8 cellular contexts compared by ENCODE assay signal in the genomic region with DNA sequence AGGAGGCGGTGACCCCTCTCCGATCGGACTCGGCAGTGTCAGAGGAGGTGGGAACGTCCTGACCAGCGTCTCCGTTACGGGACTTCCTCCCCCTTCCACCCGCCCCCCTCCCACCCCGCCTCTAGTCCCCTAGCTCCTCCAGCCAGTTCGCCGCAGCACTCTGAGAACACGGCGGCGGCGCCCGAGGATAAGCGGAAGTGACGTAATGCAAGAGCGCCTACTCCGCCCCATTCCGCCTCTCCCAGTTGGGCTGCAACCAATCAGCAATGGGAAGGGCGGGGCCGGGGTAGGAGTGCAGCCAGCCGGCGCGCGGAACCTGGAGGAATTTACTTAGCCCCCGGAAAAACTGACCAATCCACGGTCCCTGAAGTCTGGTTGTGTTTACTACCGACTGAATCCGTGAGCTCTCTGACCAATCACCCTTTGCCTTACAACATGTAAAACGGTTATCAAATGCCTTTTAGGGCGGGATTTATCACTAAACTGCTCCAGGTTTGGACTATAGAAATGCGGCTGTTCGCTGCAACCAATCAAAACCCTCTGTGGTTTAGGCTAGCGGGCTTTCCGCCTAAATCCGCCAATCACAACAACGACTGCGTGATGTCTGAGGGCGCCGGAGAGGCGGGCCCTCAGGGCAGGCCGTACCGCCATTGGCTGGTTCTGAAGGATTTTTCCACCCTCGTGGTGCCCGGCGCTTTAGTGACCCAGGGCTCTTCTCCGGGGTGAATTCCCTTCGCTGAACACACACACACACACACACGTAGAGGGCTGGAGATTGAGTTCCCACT. TPM values are rescaled to one million over a fixed set of nuclear protein-coding genes. Genes with fewer than 3 reads are reported as not detected.
DNase-seq lines count a peak whose midpoint lies in the region; ATAC-seq and TF ChIP-seq lines count a peak whose summit lies in the region.

A gene with protein sequence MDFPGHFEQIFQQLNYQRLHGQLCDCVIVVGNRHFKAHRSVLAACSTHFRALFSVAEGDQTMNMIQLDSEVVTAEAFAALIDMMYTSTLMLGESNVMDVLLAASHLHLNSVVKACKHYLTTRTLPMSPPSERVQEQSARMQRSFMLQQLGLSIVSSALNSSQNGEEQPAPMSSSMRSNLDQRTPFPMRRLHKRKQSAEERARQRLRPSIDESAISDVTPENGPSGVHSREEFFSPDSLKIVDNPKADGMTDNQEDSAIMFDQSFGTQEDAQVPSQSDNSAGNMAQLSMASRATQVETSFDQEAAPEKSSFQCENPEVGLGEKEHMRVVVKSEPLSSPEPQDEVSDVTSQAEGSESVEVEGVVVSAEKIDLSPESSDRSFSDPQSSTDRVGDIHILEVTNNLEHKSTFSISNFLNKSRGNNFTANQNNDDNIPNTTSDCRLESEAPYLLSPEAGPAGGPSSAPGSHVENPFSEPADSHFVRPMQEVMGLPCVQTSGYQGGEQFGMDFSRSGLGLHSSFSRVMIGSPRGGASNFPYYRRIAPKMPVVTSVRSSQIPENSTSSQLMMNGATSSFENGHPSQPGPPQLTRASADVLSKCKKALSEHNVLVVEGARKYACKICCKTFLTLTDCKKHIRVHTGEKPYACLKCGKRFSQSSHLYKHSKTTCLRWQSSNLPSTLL (minus strand): TSS at position 202 of the 788 bp plus-strand sequence. CDS start 22,899 bp downstream, outside the sequence.

- CTCF ChIA-PET in T-cell (lab: Charles Lee) = interaction anchor here (0.6 to 1.4 kb wide), 7 partner anchors 16 to 695 kb away, joined by 3 to 8 read pairs (median 3); partner anchors contain the start of genes POLR1E (in 1 of the 2) and TOMM5 (in 1 of the 2)

- intact Hi-C loops in adrenal gland (cut with DNase I) (no loop called here), heart right ventricle (cut with DNase I) (loop anchor here in 4 of 10 donors (1.0 to 5.0 kb wide), 3 partner anchors 43 kb away; partner anchors contain the start of gene GRHPR (in 4 of the 4)), posterior cingulate gyrus (cut with DNase I) (no loop called here), upper lobe of right lung (cut with DNase I) (no loop called here)

- TF ChIP-seq CTCF in GM12875 (IDR thresholded peaks at IDR 0.05; ENCODE audit: borderline replicate concordance, insufficient read depth, low read depth, low read length) (no peak), adrenal gland (IDR thresholded peaks at IDR 0.05) (no peak), heart right ventricle (IDR thresholded peaks at IDR 0.05) (no peak), upper lobe of right lung (IDR thresholded peaks at IDR 0.05) (no peak)

- H3K9me3 ChIP-seq in adrenal gland (replicated peaks in 1 of 3) (no peaks in the 10 kb centered on the region), heart right ventricle (no peaks in the 10 kb centered on the region), upper lobe of right lung (no peaks in the 10 kb centered on the region)

- peak in 1 of 2 donors; percentile 81 for TF ChIP-seq POLR2A in adrenal gland (IDR thresholded peaks at IDR 0.05)

- no peaks in the 10 kb centered on the region for H3K27me3 ChIP-seq in adrenal gland
- no peaks in the 10 kb centered on the region for H3K27me3 ChIP-seq in heart right ventricle
- H3K27me3 ChIP-seq in upper lobe of right lung = no peaks in the 10 kb centered on the region

- peak within 1 kb of the TSS; percentile 91 to 93 for H3K27ac Mint-ChIP-seq in T-cell

- peaks cover 11 to 26% of the 10 kb centered on the region in 2 donors for H3K4me1 ChIP-seq in adrenal gland (replicated peaks in 1 of 2)
- H3K4me1 ChIP-seq in heart right ventricle = peaks cover 2 to 42% (median 34%) of the 10 kb centered on the region in 9 donors
- H3K4me1 ChIP-seq in upper lobe of right lung = peaks cover 26% of the 10 kb centered on the region

- POLR2A ChIA-PET in T-cell (lab: Charles Lee) = interaction anchor here (0.5 to 2.0 kb wide), 12 partner anchors 9 to 388 kb away, joined by 3 to 10 read pairs (median 3); partner anchors contain the start of genes POLR1E (in 1 of the 2) and ZCCHC7 (in 1 of the 2)

- peak within 1 kb of the TSS; percentile 93 to 100 (median 99) for H3K27ac ChIP-seq in adrenal gland
- peak within 1 kb of the TSS; percentile 90 to 99 (median 97) for H3K27ac ChIP-seq in heart right ventricle
- peak within 1 kb of the TSS; percentile 98 for H3K27ac ChIP-seq in upper lobe of right lung

- DNase-seq in NCI-H1436 treated with DMSO at 0.1 percent for 48 hours (lab: John Stamatoyannopoulos, UW) (peak; percentile 100), T-cell (peak; percentile 93 to 99 (median 99)), adrenal gland (peak; percentile 98 to 100 (median 100)), heart right ventricle (peak; percentile 98 to 99), posterior cingulate gyrus (peak; percentile 99 to 100 (median 100)), upper lobe of right lung (peak; percentile 98)

- peaks cover 35 to 42% (median 38%) of the 10 kb centered on the region in 3 donors for H3K4me1 Mint-ChIP-seq in T-cell

- WGBS in adrenal gland, 4 donors = 0 to 2% (median 0%) methylated on average over 18 to 52 of the region's 52 CpGs
- WGBS in heart right ventricle, 2 donors = 0% methylated on average over 52 of the region's 52 CpGs

- H3K36me3 ChIP-seq in adrenal gland (replicated peaks in 1 of 2) = no peaks in the 10 kb centered on the region
- H3K36me3 ChIP-seq in heart right ventricle = no peaks in the 10 kb centered on the region
- H3K36me3 ChIP-seq in upper lobe of right lung = no peaks in the 10 kb centered on the region

- H3K4me3 ChIP-seq in GM12875 (ENCODE audit: low read depth, low read length) (peak within 1 kb of the TSS; percentile 92), adrenal gland (peak within 1 kb of the TSS; percentile 21 to 96 (median 86)), heart right ventricle (peak within 1 kb of the TSS; percentile 72 to 99 (median 88)), upper lobe of right lung (peak within 1 kb of the TSS; percentile 95)

- H3K9me3 Mint-ChIP-seq in T-cell = no peaks in the 10 kb centered on the region

- ATAC-seq in HG02840 (IDR thresholded peaks at IDR 0.05; ENCODE audit: low FRiP score, unreplicated experiment) (peak; percentile 82), T-cell (replicated peaks in 1 of 4) (peak; percentile 81 to 87 (median 84)), heart right ventricle (peak; percentile 90 to 96 (median 93)), upper lobe of right lung (peak; percentile 92)

- H3K4me3 Mint-ChIP-seq in T-cell = peak within 1 kb of the TSS; percentile 91 to 96 (median 94)

- peaks cover 8% of the 10 kb centered on the region for H3K36me3 Mint-ChIP-seq in T-cell

- H3K27me3 Mint-ChIP-seq in T-cell = no peaks in the 10 kb centered on the region

RNA-seq across cellular contexts. Expression of the gene that starts here (rescaled TPM):
- 10 to 100 TPM; 12.5 to 14.3 (median 13.3) TPM for total RNA-seq in T-cell
- total RNA-seq in adrenal gland = 10 to 100 TPM in 6 of 8 donors, 1 to 10 TPM in 2; 6.2 to 13.3 (median 10.6) TPM
- 10 to 100 TPM in 1 of 3 donors, 1 to 10 TPM in 2; 2.3 to 11.9 (median 2.7) TPM for polyA plus RNA-seq in adrenal gland
- total RNA-seq in heart right ventricle = 1 to 10 TPM; 5.4 to 7.5 (median 6.3) TPM
- polyA plus RNA-seq in heart right ventricle = 1 to 10 TPM; 2.1 to 3.9 TPM
- 10.1 TPM for total RNA-seq in upper lobe of right lung

Comparison
In these comparisons a context has a peak if more than half of its experiments do, and no peak if none do; other contexts are left out.
1. Peak in every context shown above with its lines: DNase-seq, ATAC-seq, H3K4me3 ChIP-seq and H3K27ac ChIP-seq.